ENCODE assay signal across 26 cellular contexts in genomic region chr18:7600036-7600435, GRCh38. TPM values are rescaled to one million over a fixed set of nuclear protein-coding genes. Genes with fewer than 3 reads are reported as not detected.
"Had no signal": no experiment of that assay in that cellular context is flagged by ENCODE, and none has a peak within 500 bp of the region (broad histone marks: within the 10 kb centered on the region; RNA-seq: fewer than 3 reads in every experiment).

No MANE protein-coding gene starts in this region.

- ATAC-seq: activated CD8-positive, alpha-beta memory T cell treated with anti-CD3 and anti-CD28 coated beads, Interleukin-2, amount 10 ng/mL, durations not matched to agents 7 days and 5 days had no signal

- H3K36me3 ChIP-seq: breast epithelium, SJSA1 had no signal

- H3K4me1 Mint-ChIP-seq: activated B cell treated with CpG ODN at 0.5 μM for 24 hours; activated CD4-positive, alpha-beta T cell treated with anti-CD3 and anti-CD28 coated beads, Interleukin-2, amount 10 ng/mL, durations not matched to agents 24 days and 14 days; activated CD8-positive, alpha-beta memory T cell treated with anti-CD3 and anti-CD28 coated beads, Interleukin-2, amount 10 ng/mL, durations not matched to agents 7 days and 5 days; activated naive CD4-positive, alpha-beta T cell treated with anti-CD3 and anti-CD28 coated beads, Interleukin-2, amount 50 U/mL, for 24 hours had no signal

- H3K4me3 ChIP-seq: breast epithelium, K562, SJSA1 had no signal

- DNase-seq: activated B cell treated with CpG ODN at 0.5 μM for 24 hours; activated CD4-positive, alpha-beta T cell treated with anti-CD3 and anti-CD28 coated beads for 1 hour; activated CD4-positive, alpha-beta T cell treated with anti-CD3 and anti-CD28 coated beads, Interleukin-2, amount 10 ng/mL, durations not matched to agents 24 days and 14 days; activated CD4-positive, alpha-beta T cell treated with anti-CD3 and anti-CD28 coated beads, Interleukin-2, amount 50 U/mL, for 48 hours; activated CD8-positive, alpha-beta memory T cell treated with anti-CD3 and anti-CD28 coated beads, Interleukin-2, amount 10 ng/mL, durations not matched to agents 7 days and 5 days; activated effector memory CD4-positive, alpha-beta T cell treated with Interleukin-2 at 50 U/mL for 16 hours; activated naive CD4-positive, alpha-beta T cell; activated T-cell treated with anti-CD3 and anti-CD28 coated beads, Interleukin-2, amount 50 U/mL, for 24 hours; aorta; NCI-H1048; NCI-H1417; NCI-H2029 treated with DMSO at 0.1 percent for 48 hours; NCI-H345; NCI-H510A; NCI-H526 treated with DMSO at 0.1 percent for 48 hours; NCI-H82; SHP77; T-helper 2 cell; T1000 had no signal

- H3K4me1 ChIP-seq: breast epithelium had no signal

- H3K27me3 ChIP-seq: breast epithelium, SJSA1 had no signal

- FAIRE-seq: K562, TTC549 had no signal

- H3K36me3 Mint-ChIP-seq: activated CD8-positive, alpha-beta memory T cell treated with anti-CD3 and anti-CD28 coated beads, Interleukin-2, amount 10 ng/mL, durations not matched to agents 7 days and 5 days; activated naive CD4-positive, alpha-beta T cell treated with anti-CD3 and anti-CD28 coated beads, Interleukin-2, amount 50 U/mL, for 24 hours had no signal

- H3K27ac ChIP-seq: breast epithelium had no signal

- H3K9me3 ChIP-seq: breast epithelium, SJSA1 had no signal

- H3K4me3 Mint-ChIP-seq: activated B cell treated with CpG ODN at 0.5 μM for 24 hours; activated CD4-positive, alpha-beta T cell treated with anti-CD3 and anti-CD28 coated beads, Interleukin-2, amount 10 ng/mL, durations not matched to agents 24 days and 14 days; activated CD8-positive, alpha-beta memory T cell treated with anti-CD3 and anti-CD28 coated beads, Interleukin-2, amount 10 ng/mL, durations not matched to agents 7 days and 5 days; activated naive CD4-positive, alpha-beta T cell treated with anti-CD3 and anti-CD28 coated beads, Interleukin-2, amount 50 U/mL, for 24 hours; activated T-cell treated with anti-CD3 and anti-CD28 coated beads, Interleukin-2, amount 50 U/mL, for 24 hours; activated T-helper 1 cell treated with anti-CD3 and anti-CD28 coated beads, Interleukin-12 subunit alpha, Interleukin-12 subunit beta, Interleukin-2, Interleukin-4 antibody, amounts not matched to agents 30 ng/mL and 10 ng/mL and 1 ng/mL, durations not matched to agents 14 hours and 24 hours and 36 hours had no signal

- H3K27ac Mint-ChIP-seq: activated B cell treated with CpG ODN at 0.5 μM for 24 hours; activated CD4-positive, alpha-beta T cell treated with anti-CD3 and anti-CD28 coated beads, Interleukin-2, amount 10 ng/mL, durations not matched to agents 24 days and 14 days; activated CD8-positive, alpha-beta memory T cell treated with anti-CD3 and anti-CD28 coated beads, Interleukin-2, amount 10 ng/mL, durations not matched to agents 7 days and 5 days; activated naive CD4-positive, alpha-beta T cell treated with anti-CD3 and anti-CD28 coated beads, Interleukin-2, amount 50 U/mL, for 24 hours; activated T-cell treated with anti-CD3 and anti-CD28 coated beads, Interleukin-2, amount 50 U/mL, for 24 hours; activated T-helper 1 cell treated with anti-CD3 and anti-CD28 coated beads, Interleukin-12 subunit alpha, Interleukin-12 subunit beta, Interleukin-2, Interleukin-4 antibody, amounts not matched to agents 30 ng/mL and 10 ng/mL and 1 ng/mL, durations not matched to agents 14 hours and 24 hours and 36 hours had no signal

- H3K9me3 Mint-ChIP-seq: activated B cell treated with CpG ODN at 0.5 μM for 24 hours; activated CD4-positive, alpha-beta T cell treated with anti-CD3 and anti-CD28 coated beads, Interleukin-2, amount 10 ng/mL, durations not matched to agents 24 days and 14 days; activated T-cell treated with anti-CD3 and anti-CD28 coated beads, Interleukin-2, amount 50 U/mL, for 24 hours; activated T-helper 1 cell treated with anti-CD3 and anti-CD28 coated beads, Interleukin-12 subunit alpha, Interleukin-12 subunit beta, Interleukin-2, Interleukin-4 antibody, amounts not matched to agents 30 ng/mL and 10 ng/mL and 1 ng/mL, durations not matched to agents 14 hours and 24 hours and 36 hours had no signal

- H3K27me3 Mint-ChIP-seq: activated B cell treated with CpG ODN at 0.5 μM for 24 hours; activated CD4-positive, alpha-beta T cell treated with anti-CD3 and anti-CD28 coated beads, Interleukin-2, amount 10 ng/mL, durations not matched to agents 24 days and 14 days; activated CD8-positive, alpha-beta memory T cell treated with anti-CD3 and anti-CD28 coated beads, Interleukin-2, amount 10 ng/mL, durations not matched to agents 7 days and 5 days; activated naive CD4-positive, alpha-beta T cell treated with anti-CD3 and anti-CD28 coated beads, Interleukin-2, amount 50 U/mL, for 24 hours; activated T-cell treated with anti-CD3 and anti-CD28 coated beads, Interleukin-2, amount 50 U/mL, for 24 hours had no signal

RNA-seq across cellular contexts. Expression of gene PTPRM, which starts 32.9 kb away (rescaled TPM):
- total RNA-seq: OCI-LY7 had no signal
